15 cellular contexts compared by ENCODE assay signal in genomic region chr2:53753036-53753435, GRCh38. TPM values are rescaled to one million over a fixed set of nuclear protein-coding genes. Genes with fewer than 3 reads are reported as not detected.
A peak's percentile ranks its signal among the peaks of the same experiment; 100 is the strongest.
DNase-seq lines count a peak whose midpoint lies in the region; ATAC-seq and TF ChIP-seq lines count a peak whose summit lies in the region.
"Had no signal": no experiment of that assay in that cellular context is flagged by ENCODE, and none has a peak within 500 bp of the region (broad histone marks: within the 10 kb centered on the region; RNA-seq: fewer than 3 reads in every experiment).

No MANE protein-coding gene starts in this region.

- no peaks in the 10 kb centered on the region for H3K9me3 Mint-ChIP-seq in activated T-cell treated with anti-CD3 and anti-CD28 coated beads, Interleukin-2, amount 50 U/mL, for 72 hours
- H3K9me3 Mint-ChIP-seq in activated T-helper 1 cell treated with anti-CD3 and anti-CD28 coated beads, Interleukin-12 subunit alpha, Interleukin-12 subunit beta, Interleukin-2, Interleukin-4 antibody, amounts not matched to agents 30 ng/mL and 10 ng/mL and 1 ng/mL, durations not matched to agents 14 hours and 24 hours and 36 hours: no peaks in the 10 kb centered on the region
- no peaks in the 10 kb centered on the region for H3K9me3 Mint-ChIP-seq in neural crest cell

- peaks cover 29% of the 10 kb centered on the region for H3K4me1 Mint-ChIP-seq in activated T-cell treated with anti-CD3 and anti-CD28 coated beads, Interleukin-2, amount 50 U/mL, for 72 hours (ENCODE audit: low read depth)
- peaks cover 26% of the 10 kb centered on the region for H3K4me1 Mint-ChIP-seq in activated T-helper 1 cell treated with anti-CD3 and anti-CD28 coated beads, Interleukin-12 subunit alpha, Interleukin-12 subunit beta, Interleukin-2, Interleukin-4 antibody, amounts not matched to agents 30 ng/mL and 10 ng/mL and 1 ng/mL, durations not matched to agents 14 hours and 24 hours and 36 hours (ENCODE audit: low read depth)
- H3K4me1 Mint-ChIP-seq in neural crest cell: no peaks in the 10 kb centered on the region

- intact Hi-C loops in activated T-helper 1 cell treated with anti-CD3 and anti-CD28 coated beads, Interleukin-12 subunit alpha, Interleukin-12 subunit beta, Interleukin-2, Interleukin-4 antibody, amounts not matched to agents 30 ng/mL and 10 ng/mL and 1 ng/mL, durations not matched to agents 14 hours and 24 hours and 36 hours (cut with micrococcal nuclease): no loop called here

- H3K27me3 Mint-ChIP-seq in activated T-cell treated with anti-CD3 and anti-CD28 coated beads, Interleukin-2, amount 50 U/mL, for 72 hours (ENCODE audit: low read depth): no peaks in the 10 kb centered on the region
- no peaks in the 10 kb centered on the region for H3K27me3 Mint-ChIP-seq in activated T-helper 1 cell treated with anti-CD3 and anti-CD28 coated beads, Interleukin-12 subunit alpha, Interleukin-12 subunit beta, Interleukin-2, Interleukin-4 antibody, amounts not matched to agents 30 ng/mL and 10 ng/mL and 1 ng/mL, durations not matched to agents 14 hours and 24 hours and 36 hours (ENCODE audit: insufficient read depth)
- H3K27me3 Mint-ChIP-seq in neural crest cell (ENCODE audit: low read depth): no peaks in the 10 kb centered on the region

- no peak for TF ChIP-seq CTCF in neural crest cell (conservative IDR thresholded peaks at IDR 0.05)

- H3K27ac Mint-ChIP-seq in activated T-cell treated with anti-CD3 and anti-CD28 coated beads, Interleukin-2, amount 50 U/mL, for 72 hours: peak overlapping the region; percentile 91
- peak overlapping the region; percentile 34 for H3K27ac Mint-ChIP-seq in activated T-helper 1 cell treated with anti-CD3 and anti-CD28 coated beads, Interleukin-12 subunit alpha, Interleukin-12 subunit beta, Interleukin-2, Interleukin-4 antibody, amounts not matched to agents 30 ng/mL and 10 ng/mL and 1 ng/mL, durations not matched to agents 14 hours and 24 hours and 36 hours
- peak overlapping the region; percentile 0 for H3K27ac Mint-ChIP-seq in neural crest cell (ENCODE audit: unreplicated experiment)

- H3K4me3 Mint-ChIP-seq in activated T-cell treated with anti-CD3 and anti-CD28 coated beads, Interleukin-2, amount 50 U/mL, for 72 hours: peak overlapping the region in 1 of 2 donors; percentile 51
- H3K4me3 Mint-ChIP-seq in activated T-helper 1 cell treated with anti-CD3 and anti-CD28 coated beads, Interleukin-12 subunit alpha, Interleukin-12 subunit beta, Interleukin-2, Interleukin-4 antibody, amounts not matched to agents 30 ng/mL and 10 ng/mL and 1 ng/mL, durations not matched to agents 14 hours and 24 hours and 36 hours: no peak overlapping the region
- no peak overlapping the region for H3K4me3 Mint-ChIP-seq in neural crest cell

- peak; percentile 53 to 65 for ATAC-seq in activated T-cell treated with anti-CD3 and anti-CD28 coated beads, Interleukin-2, amount 50 U/mL, for 72 hours (replicated peaks in 1 of 2)
- ATAC-seq in HG02610 (IDR thresholded peaks at IDR 0.05; ENCODE audit: unreplicated experiment): peak; percentile 50

- no peak for DNase-seq in activated T-cell treated with anti-CD3 and anti-CD28 coated beads, Interleukin-2, amount 50 U/mL, for 72 hours
- DNase-seq in activated T-cell treated with anti-CD3 and anti-CD28 coated beads, Interleukin-2, amount 50 U/mL, for 48 hours: no peak
- no peak for DNase-seq in activated T-helper 1 cell treated with anti-CD3 and anti-CD28 coated beads, Interleukin-12 subunit alpha, Interleukin-12 subunit beta, Interleukin-2, Interleukin-4 antibody, amounts not matched to agents 30 ng/mL and 10 ng/mL and 1 ng/mL, durations not matched to agents 14 hours and 24 hours and 36 hours (ENCODE audit: low spot score)
- DNase-seq in neural crest cell (ENCODE audit: low read depth, low spot score) (no peak), GM19240 (ENCODE audit: insufficient read length, low spot score) (no peak), NCI-H2081 treated with DMSO at 0.1 percent for 48 hours (lab: John Stamatoyannopoulos, UW) (no peak)
- DNase-seq: ACHN, AML-193, Caco-2, EL, KBM-7, NCI-H1436, NCI-H2029 treated with DMSO at 0.1 percent for 48 hours, NCI-H510A treated with DMSO at 0.1 percent for 48 hours had no signal

- peaks cover 3 to 11% of the 10 kb centered on the region in 2 donors for H3K36me3 Mint-ChIP-seq in activated T-cell treated with anti-CD3 and anti-CD28 coated beads, Interleukin-2, amount 50 U/mL, for 72 hours (ENCODE audit: insufficient read depth in 2 of 2)
- peaks cover 26% of the 10 kb centered on the region for H3K36me3 Mint-ChIP-seq in activated T-helper 1 cell treated with anti-CD3 and anti-CD28 coated beads, Interleukin-12 subunit alpha, Interleukin-12 subunit beta, Interleukin-2, Interleukin-4 antibody, amounts not matched to agents 30 ng/mL and 10 ng/mL and 1 ng/mL, durations not matched to agents 14 hours and 24 hours and 36 hours (ENCODE audit: low read depth)
- peaks cover 22% of the 10 kb centered on the region for H3K36me3 Mint-ChIP-seq in neural crest cell (ENCODE audit: low read depth)

RNA-seq across cellular contexts. Expression of gene CHAC2, which starts 14.6 kb away (rescaled TPM):
- total RNA-seq in activated T-cell treated with anti-CD3 and anti-CD28 coated beads, Interleukin-2, amount 50 U/mL, for 72 hours: 10 to 100 TPM in 1 of 2 donors, 1 to 10 TPM in 1; 9.4 to 12.5 TPM
- total RNA-seq in activated T-helper 1 cell treated with anti-CD3 and anti-CD28 coated beads, Interleukin-12 subunit alpha, Interleukin-12 subunit beta, Interleukin-2, Interleukin-4 antibody, amounts not matched to agents 30 ng/mL and 10 ng/mL and 1 ng/mL, durations not matched to agents 14 hours and 24 hours and 36 hours: 24.1 and 25.6 TPM in 2 replicates
- 7.8 and 7.9 TPM in 2 replicates for total RNA-seq in neural crest cell

RNA-seq across cellular contexts. Expression of gene ASB3, which starts 33.7 kb away (rescaled TPM):
- total RNA-seq in activated T-cell treated with anti-CD3 and anti-CD28 coated beads, Interleukin-2, amount 50 U/mL, for 72 hours: 10 to 100 TPM; 29.6 to 31.7 TPM
- 18.6 and 21.5 TPM in 2 replicates for total RNA-seq in activated T-helper 1 cell treated with anti-CD3 and anti-CD28 coated beads, Interleukin-12 subunit alpha, Interleukin-12 subunit beta, Interleukin-2, Interleukin-4 antibody, amounts not matched to agents 30 ng/mL and 10 ng/mL and 1 ng/mL, durations not matched to agents 14 hours and 24 hours and 36 hours
- 32.9 and 36.8 TPM in 2 replicates for total RNA-seq in neural crest cell

RNA-seq across cellular contexts. Expression of gene ERLEC1, which starts 33.8 kb away (rescaled TPM):
- total RNA-seq in activated T-cell treated with anti-CD3 and anti-CD28 coated beads, Interleukin-2, amount 50 U/mL, for 72 hours: 10 to 100 TPM; 24.4 to 31.4 TPM
- 28.4 and 29.6 TPM in 2 replicates for total RNA-seq in activated T-helper 1 cell treated with anti-CD3 and anti-CD28 coated beads, Interleukin-12 subunit alpha, Interleukin-12 subunit beta, Interleukin-2, Interleukin-4 antibody, amounts not matched to agents 30 ng/mL and 10 ng/mL and 1 ng/mL, durations not matched to agents 14 hours and 24 hours and 36 hours
- 22.2 and 23.1 TPM in 2 replicates for total RNA-seq in neural crest cell

Comparison
In these comparisons a context has a peak if more than half of its experiments do, and no peak if none do; other contexts are left out.
1. H3K27ac Mint-ChIP-seq: peak in every context shown above with its lines; median percentile 91 in activated T-cell treated with anti-CD3 and anti-CD28 coated beads, Interleukin-2, amount 50 U/mL, for 72 hours; 34 in activated T-helper 1 cell treated with anti-CD3 and anti-CD28 coated beads, Interleukin-12 subunit alpha, Interleukin-12 subunit beta, Interleukin-2, Interleukin-4 antibody, amounts not matched to agents 30 ng/mL and 10 ng/mL and 1 ng/mL, durations not matched to agents 14 hours and 24 hours and 36 hours; 0 in neural crest cell.